8 cellular contexts compared by ENCODE assay signal in genomic region chr10:16777473-16778370, GRCh38. TPM values are rescaled to one million over a fixed set of nuclear protein-coding genes. Genes with fewer than 3 reads are reported as not detected.
DNase-seq lines count a peak whose midpoint lies in the region; ATAC-seq and TF ChIP-seq lines count a peak whose summit lies in the region.

No MANE protein-coding gene starts in this region.

- no peak overlapping the region for H3K27ac ChIP-seq in BLaER1
- H3K27ac ChIP-seq in Panc1 (ENCODE audit: low read length) = no peak overlapping the region
- no peak overlapping the region for H3K27ac ChIP-seq in coronary artery
- H3K27ac ChIP-seq in lung (ENCODE audit: low read depth in 1 of 2, low read length in 1 of 2) = no peak overlapping the region

- H4K20me1 ChIP-seq in BLaER1 = no peaks in the 10 kb centered on the region

- peak overlapping the region in 1 of 4 donors; percentile 53 for H3K4me3 Mint-ChIP-seq in IgD-negative memory B cell

- ATAC-seq in GM18505 (IDR thresholded peaks at IDR 0.05; ENCODE audit: unreplicated experiment) (peak; percentile 50), Panc1 (no peak), lung (ENCODE audit: insufficient read depth, low FRiP score) (peak; percentile 53), GM19467 (IDR thresholded peaks at IDR 0.05; ENCODE audit: unreplicated experiment) (no peak), HG03095 (IDR thresholded peaks at IDR 0.05; ENCODE audit: unreplicated experiment) (no peak)

- H3K9me3 Mint-ChIP-seq in IgD-negative memory B cell = no peaks in the 10 kb centered on the region

- H3K4me3 ChIP-seq in BLaER1 (no peak overlapping the region), Panc1 (ENCODE audit: low read depth in 2 of 2, low read length in 2 of 2) (no peak overlapping the region), coronary artery (no peak overlapping the region), lung (no peak overlapping the region)

- TF ChIP-seq CTCF in Panc1 (IDR thresholded peaks at IDR 0.05) (peak; percentile 72), coronary artery (IDR thresholded peaks at IDR 0.05) (peak; percentile 76), lung (IDR thresholded peaks at IDR 0.05; ENCODE audit: control extremely low read depth, extremely low read depth) (peak; percentile 45)

- POLR2A ChIA-PET in Panc1 (lab: Charles Lee) = no interaction called here

- no peak for TF ChIP-seq POLR2A in GM18505 (IDR thresholded peaks at IDR 0.05; ENCODE audit: borderline replicate concordance, extremely low read depth, insufficient read depth, insufficient read length)

- DNase-seq in Panc1 (ENCODE audit: low read depth, low spot score) (peak; percentile 25), coronary artery (ENCODE audit: low spot score) (no peak), lung (ENCODE audit: low spot score) (no peak)

- H3K9me3 ChIP-seq in BLaER1 = no peaks in the 10 kb centered on the region
- no peaks in the 10 kb centered on the region for H3K9me3 ChIP-seq in Panc1 (ENCODE audit: control insufficient read depth, insufficient read depth, low read depth, low read length)
- no peaks in the 10 kb centered on the region for H3K9me3 ChIP-seq in lung (ENCODE audit: control insufficient read depth in 2 of 2, insufficient read depth in 1 of 2, low read length in 1 of 2)

- WGBS in lung, 2 donors = 55 to 60% methylated on average over 7 of the region's 7 CpGs

- H3K4me1 ChIP-seq in BLaER1 (peaks cover 9% of the 10 kb centered on the region), Panc1 (ENCODE audit: control insufficient read depth, insufficient read depth, low read length) (no peaks in the 10 kb centered on the region), lung (ENCODE audit: control insufficient read depth in 2 of 2, insufficient read depth in 2 of 2, low read length in 2 of 2) (peaks cover 3 to 4% of the 10 kb centered on the region in 2 donors)

- intact Hi-C loops in Panc1 (cut with micrococcal nuclease; ENCODE audit: unreplicated experiment) = no loop called here

- H3K27me3 Mint-ChIP-seq in IgD-negative memory B cell = no peaks in the 10 kb centered on the region

- H3K4me1 Mint-ChIP-seq in IgD-negative memory B cell = peaks cover 21 to 28% (median 23%) of the 10 kb centered on the region in 3 donors

- peaks cover 3% of the 10 kb centered on the region for H3K36me3 Mint-ChIP-seq in IgD-negative memory B cell

- no TSS peak for BruUV-seq in Panc1 (replicated peaks; lab: Mats Ljungman, UMichigan)

- CTCF ChIA-PET in Panc1 (lab: Charles Lee) = no interaction called here

- 0 out of 2 replicates have a peak overlapping the region, but pooled peaks have one; percentile 10 for H3K4me2 ChIP-seq in BLaER1

- H3K27ac Mint-ChIP-seq in IgD-negative memory B cell = peak overlapping the region; percentile 8 to 90 (median 57)

- H3K27me3 ChIP-seq in BLaER1 (no peaks in the 10 kb centered on the region), Panc1 (ENCODE audit: control insufficient read depth, insufficient read depth, low read length) (no peaks in the 10 kb centered on the region), lung (ENCODE audit: control insufficient read depth, insufficient read depth) (no peaks in the 10 kb centered on the region)

- 0 out of 2 replicates have a peak overlapping the region, but pooled peaks have one; percentile 11 for H3K9ac ChIP-seq in BLaER1

- in situ Hi-C loops in Panc1 (cut with HindIII; ENCODE audit: low pct_unique_long_range_greater_than_20kb, low sequenced_read_pairs) = no loop called here

- peaks cover 21% of the 10 kb centered on the region; the same call in 1 of the 2 replicates for H3K36me3 ChIP-seq in BLaER1
- H3K36me3 ChIP-seq in Panc1 (ENCODE audit: control insufficient read depth, insufficient read depth, low read length) = no peaks in the 10 kb centered on the region
- peaks cover 2 to 9% of the 10 kb centered on the region in 2 donors for H3K36me3 ChIP-seq in lung (ENCODE audit: control insufficient read depth in 2 of 2, insufficient read depth in 2 of 2, low read length in 2 of 2)

RNA-seq across cellular contexts. Expression of gene RSU1, which starts 39.5 kb away (rescaled TPM):
- polyA plus RNA-seq in IgD-negative memory B cell = 86.8 TPM
- total RNA-seq in Panc1 (2021; ENCODE audit: unreplicated experiment) = 55.6 TPM
- polyA plus RNA-seq in Panc1 (2012; ENCODE audit: insufficient read length) = 69.7 TPM
- 10 to 100 TPM; 54.1 to 81.5 TPM for total RNA-seq in lung
- polyA plus RNA-seq in lung = 10 to 100 TPM; 36.0 to 61.8 TPM

Comparison
In these comparisons a context has a peak if more than half of its experiments do, and no peak if none do; other contexts are left out.
1. ATAC-seq: peak in GM18505 (single experiment) and lung (single experiment); none in Panc1 (single experiment), GM19467 (single experiment) and HG03095 (single experiment).
2. Peak in every context shown above with its lines, with median percentiles within 50 percentile points of each other: CTCF ChIP-seq.